28 cellular contexts compared by ENCODE assay signal in the genomic region with DNA sequence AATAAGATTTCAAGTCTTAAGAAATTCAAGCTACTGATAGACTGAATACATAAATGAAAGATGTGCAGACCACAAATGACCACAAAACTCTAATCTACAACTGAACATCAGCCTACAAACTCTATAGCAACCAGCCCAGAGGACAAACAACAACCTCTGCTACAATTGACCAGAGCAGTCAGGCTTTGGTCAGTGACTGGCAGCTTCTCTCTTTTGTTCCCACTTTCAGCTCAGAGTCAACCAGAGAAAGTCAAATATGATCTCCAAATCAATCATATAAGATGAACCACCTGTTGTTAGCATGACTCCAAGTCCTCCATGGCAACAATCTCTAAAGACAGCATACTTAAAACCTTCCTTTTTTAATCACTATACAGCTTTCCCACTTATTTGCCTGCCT.
"Had no signal": no experiment of that assay in that cellular context is flagged by ENCODE, and none has a peak within 500 bp of the region (broad histone marks: within the 10 kb centered on the region; RNA-seq: fewer than 3 reads in every experiment).

No MANE protein-coding gene starts in this region.

- H3K4me1 ChIP-seq: left ventricle myocardium inferior, parathyroid adenoma, right atrium auricular region, right lobe of liver, spleen, suprapubic skin, tibial artery, upper lobe of right lung had no signal

- H3K79me2 ChIP-seq: parathyroid adenoma had no signal

- H3K27ac ChIP-seq: left ventricle myocardium inferior, neutrophil, parathyroid adenoma, right atrium auricular region, right lobe of liver, skin epidermis, spleen, suprapubic skin, thoracic aorta, tibial artery, upper lobe of right lung had no signal

- H3K4me3 ChIP-seq: left ventricle myocardium inferior, lung, mucosa of descending colon, right atrium auricular region, right lobe of liver, skin epidermis, spleen, suprapubic skin, thoracic aorta, tibial artery, upper lobe of right lung had no signal

- DNase-seq: hypothalamus; immature natural killer cell; kidney; left colon; left ventricle myocardium inferior; mesendoderm; mucosa of descending colon; naive thymus-derived CD8-positive, alpha-beta T cell; occipital lobe; right lobe of liver; spleen; stimulated activated CD4-positive, alpha-beta T cell treated with anti-CD3 and anti-CD28 coated beads, Interleukin-4, amount 100 ng/mL, for 24 hours; stimulated activated naive CD4-positive, alpha-beta T cell; tibial artery; trophoblast cell; upper lobe of right lung had no signal

- H3K9ac ChIP-seq: parathyroid adenoma had no signal

- H3K27me3 Mint-ChIP-seq: naive thymus-derived CD8-positive, alpha-beta T cell; stimulated activated naive CD8-positive, alpha-beta T cell treated with anti-CD3 and anti-CD28 coated beads, Interleukin-15, Interleukin-2, amounts not matched to agents 100 ng/mL and 50 ng/mL, for 24 hours had no signal

- H3K4me3 Mint-ChIP-seq: immature natural killer cell; mesothelial cell of epicardium; naive thymus-derived CD8-positive, alpha-beta T cell; nephron; neural crest cell; stimulated activated effector memory CD8-positive, alpha-beta T cell treated with anti-CD3 and anti-CD28 coated beads, Interleukin-12 subunit alpha, Interleukin-12 subunit beta, amount 100 ng/mL, for 72 hours; stimulated activated naive CD8-positive, alpha-beta T cell treated with anti-CD3 and anti-CD28 coated beads, Interleukin-15, Interleukin-2, amounts not matched to agents 100 ng/mL and 50 ng/mL, for 24 hours had no signal

- H2AFZ ChIP-seq: parathyroid adenoma had no signal

- H3K27ac Mint-ChIP-seq: immature natural killer cell; naive thymus-derived CD8-positive, alpha-beta T cell; stimulated activated effector memory CD8-positive, alpha-beta T cell treated with anti-CD3 and anti-CD28 coated beads, Interleukin-12 subunit alpha, Interleukin-12 subunit beta, amount 100 ng/mL, for 72 hours; stimulated activated naive CD8-positive, alpha-beta T cell treated with anti-CD3 and anti-CD28 coated beads, Interleukin-15, Interleukin-2, amounts not matched to agents 100 ng/mL and 50 ng/mL, for 24 hours had no signal

- H3K36me3 ChIP-seq: left ventricle myocardium inferior, neutrophil, right atrium auricular region, right lobe of liver, spleen, suprapubic skin, thoracic aorta, tibial artery, upper lobe of right lung had no signal

- H3K36me3 Mint-ChIP-seq: immature natural killer cell; naive thymus-derived CD8-positive, alpha-beta T cell; stimulated activated effector memory CD8-positive, alpha-beta T cell treated with anti-CD3 and anti-CD28 coated beads, Interleukin-12 subunit alpha, Interleukin-12 subunit beta, amount 100 ng/mL, for 72 hours had no signal

- ATAC-seq: left colon; mucosa of descending colon; naive thymus-derived CD8-positive, alpha-beta T cell; right lobe of liver; stimulated activated effector memory CD8-positive, alpha-beta T cell treated with anti-CD3 and anti-CD28 coated beads, Interleukin-12 subunit alpha, Interleukin-12 subunit beta, amount 100 ng/mL, for 72 hours; upper lobe of right lung had no signal

- H3K27me3 ChIP-seq: neutrophil, right atrium auricular region, right lobe of liver, spleen, suprapubic skin, tibial artery, upper lobe of right lung had no signal

- H3K4me1 Mint-ChIP-seq: immature natural killer cell; naive thymus-derived CD8-positive, alpha-beta T cell; nephron; neural crest cell; stimulated activated effector memory CD8-positive, alpha-beta T cell treated with anti-CD3 and anti-CD28 coated beads, Interleukin-12 subunit alpha, Interleukin-12 subunit beta, amount 100 ng/mL, for 72 hours had no signal

- H3K9me3 Mint-ChIP-seq: nephron had no signal

- H3K9me3 ChIP-seq: left ventricle myocardium inferior, mucosa of descending colon, neutrophil, right atrium auricular region, right lobe of liver, spleen, suprapubic skin, thoracic aorta, tibial artery, upper lobe of right lung had no signal
